ENCODE assay signal across 33 cellular contexts in the genomic region with DNA sequence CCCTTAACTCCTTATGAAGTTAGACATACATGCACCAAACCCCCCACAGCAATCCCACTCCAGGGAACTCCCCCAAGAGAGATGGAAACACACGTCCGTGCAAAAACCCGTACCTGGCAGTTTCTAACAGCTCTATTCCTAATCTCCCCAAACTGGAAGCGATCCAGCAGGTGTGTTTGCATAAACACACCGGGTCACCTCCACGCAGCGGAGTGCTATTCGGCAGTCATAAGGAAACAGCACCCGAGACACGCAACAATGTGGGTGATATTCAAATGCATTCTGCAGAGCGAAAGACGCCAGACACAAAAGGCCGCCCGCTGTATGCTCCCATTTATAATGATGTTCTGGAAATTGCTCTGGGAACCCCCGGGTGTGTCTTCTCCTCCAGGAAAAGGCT. TPM values are rescaled to one million over a fixed set of nuclear protein-coding genes. Genes with fewer than 3 reads are reported as not detected.
"Had no signal": no experiment of that assay in that cellular context is flagged by ENCODE, and none has a peak within 500 bp of the region (broad histone marks: within the 10 kb centered on the region; RNA-seq: fewer than 3 reads in every experiment).

No MANE protein-coding gene starts in this region.

- ATAC-seq: activated CD4-positive, alpha-beta T cell treated with anti-CD3 and anti-CD28 coated beads for 36 hours; activated T-helper 17 cell treated with anti-CD3 and anti-CD28 coated beads, Interleukin-2, amount 50 U/mL, for 72 hours; effector memory CD8-positive, alpha-beta T cell; esophagus mucosa; natural killer cell; stimulated activated naive B cell treated with anti-CD40 and anti-IgM and Interleukin-4, amounts not matched to agents 10 μg/mL and 1 μg/mL and 100 μg/mL, for 72 hours had no signal

- H3K4me1 ChIP-seq: adrenal gland, ascending aorta, breast epithelium, colonic mucosa, left ventricle myocardium inferior, prostate gland, testis, uterus had no signal

- FAIRE-seq: endothelial cell of umbilical vein had no signal

- H3K27me3 ChIP-seq: ascending aorta, colonic mucosa, hepatocyte, ovary, testis had no signal

- H3K4me3 ChIP-seq: adrenal gland, ascending aorta, breast epithelium, colonic mucosa, dorsolateral prefrontal cortex, hepatocyte, left ventricle myocardium inferior, ovary, prostate gland, testis, uterus had no signal

- H3K9me3 Mint-ChIP-seq: activated T-cell treated with anti-CD3 and anti-CD28 coated beads, Interleukin-2, amount 50 U/mL, for 24 hours; activated T-helper 17 cell treated with anti-CD3 and anti-CD28 coated beads, Interleukin-2, amount 50 U/mL, for 72 hours; central memory CD8-positive, alpha-beta T cell; effector memory CD8-positive, alpha-beta T cell; immature natural killer cell; natural killer cell had no signal

- DNase-seq: activated B cell treated with CpG ODN at 0.5 μM for 24 hours; activated CD4-positive, alpha-beta T cell treated with anti-CD3 and anti-CD28 coated beads for 36 hours; activated CD4-positive, alpha-beta T cell treated with anti-CD3 and anti-CD28 coated beads, Interleukin-2, amount 50 U/mL, for 4 hours; activated CD8-positive, alpha-beta memory T cell treated with anti-CD3 and anti-CD28 coated beads for 24 hours; activated CD8-positive, alpha-beta memory T cell treated with anti-CD3 and anti-CD28 coated beads, Interleukin-2, amount 50 U/mL, for 4 hours; activated naive CD4-positive, alpha-beta T cell; activated T-cell treated with anti-CD3 and anti-CD28 coated beads, Interleukin-2, amount 50 U/mL, for 24 hours; adrenal gland; colonic mucosa; effector memory CD8-positive, alpha-beta T cell; immature natural killer cell; kidney glomerular epithelial cell; left ventricle myocardium inferior; natural killer cell; ovary; stimulated activated CD4-positive, alpha-beta T cell treated with anti-CD3 and anti-CD28 coated beads, Interleukin-2, amount 100 ng/mL, for 48 hours; stimulated activated CD8-positive, alpha-beta memory T cell treated with anti-CD3 and anti-CD28 coated beads, Interleukin-4, amount 100 ng/mL, for 48 hours; stimulated activated naive B cell treated with anti-CD40 and anti-IgM and Interleukin-4, amounts not matched to agents 10 μg/mL and 1 μg/mL and 100 μg/mL, for 72 hours; testis; trophoblast cell; uterus had no signal

- H3K27ac ChIP-seq: adrenal gland, ascending aorta, breast epithelium, colonic mucosa, dorsolateral prefrontal cortex, hepatocyte, left ventricle myocardium inferior, neutrophil, ovary, prostate gland, testis, uterus had no signal

- H2AFZ ChIP-seq: hepatocyte had no signal

- H3K79me2 ChIP-seq: hepatocyte had no signal

- H3K9me3 ChIP-seq: adrenal gland, breast epithelium, colonic mucosa, neutrophil, ovary, prostate gland, testis, uterus had no signal

- H3K36me3 Mint-ChIP-seq: activated naive CD8-positive, alpha-beta T cell; immature natural killer cell; natural killer cell; stimulated activated naive B cell treated with anti-CD40 and anti-IgM and Interleukin-4, amounts not matched to agents 10 μg/mL and 1 μg/mL and 100 μg/mL, for 72 hours had no signal

- H3K4me2 ChIP-seq: hepatocyte had no signal

- H3K4me3 Mint-ChIP-seq: activated B cell treated with CpG ODN at 0.5 μM for 24 hours; activated CD4-positive, alpha-beta T cell treated with anti-CD3 and anti-CD28 coated beads for 36 hours; activated naive CD8-positive, alpha-beta T cell; activated T-cell treated with anti-CD3 and anti-CD28 coated beads, Interleukin-2, amount 50 U/mL, for 24 hours; activated T-helper 17 cell treated with anti-CD3 and anti-CD28 coated beads, Interleukin-2, amount 50 U/mL, for 72 hours; central memory CD8-positive, alpha-beta T cell; effector memory CD8-positive, alpha-beta T cell; immature natural killer cell; natural killer cell; stimulated activated naive B cell treated with anti-CD40 and anti-IgM and Interleukin-4, amounts not matched to agents 10 μg/mL and 1 μg/mL and 100 μg/mL, for 72 hours had no signal

- H3K36me3 ChIP-seq: adrenal gland, ascending aorta, breast epithelium, colonic mucosa, left ventricle myocardium inferior, neutrophil, ovary, prostate gland, uterus had no signal

- H3K27ac Mint-ChIP-seq: activated B cell treated with CpG ODN at 0.5 μM for 24 hours; activated CD4-positive, alpha-beta T cell treated with anti-CD3 and anti-CD28 coated beads for 36 hours; activated naive CD8-positive, alpha-beta T cell; activated T-cell treated with anti-CD3 and anti-CD28 coated beads, Interleukin-2, amount 50 U/mL, for 24 hours; activated T-helper 17 cell treated with anti-CD3 and anti-CD28 coated beads, Interleukin-2, amount 50 U/mL, for 72 hours; effector memory CD8-positive, alpha-beta T cell; immature natural killer cell; natural killer cell; stimulated activated naive B cell treated with anti-CD40 and anti-IgM and Interleukin-4, amounts not matched to agents 10 μg/mL and 1 μg/mL and 100 μg/mL, for 72 hours had no signal

- H3K4me1 Mint-ChIP-seq: activated B cell treated with CpG ODN at 0.5 μM for 24 hours; activated CD4-positive, alpha-beta T cell treated with anti-CD3 and anti-CD28 coated beads for 36 hours; activated T-helper 17 cell treated with anti-CD3 and anti-CD28 coated beads, Interleukin-2, amount 50 U/mL, for 72 hours; central memory CD8-positive, alpha-beta T cell; immature natural killer cell; natural killer cell; stimulated activated naive B cell treated with anti-CD40 and anti-IgM and Interleukin-4, amounts not matched to agents 10 μg/mL and 1 μg/mL and 100 μg/mL, for 72 hours had no signal

RNA-seq across cellular contexts. Expression of gene ZNRF4, which starts 6.8 kb away (rescaled TPM):
- total RNA-seq: activated B cell treated with CpG ODN at 0.5 μM for 24 hours; activated CD4-positive, alpha-beta T cell treated with anti-CD3 and anti-CD28 coated beads for 36 hours; activated T-helper 17 cell treated with anti-CD3 and anti-CD28 coated beads, Interleukin-2, amount 50 U/mL, for 72 hours; adrenal gland; ascending aorta; breast epithelium; colonic mucosa; endothelial cell of umbilical vein; esophagus mucosa; hepatocyte; left ventricle myocardium inferior; lung microvascular endothelial cell; natural killer cell; ovary; uterus had no signal
